Comparison of ENCODE assay signal across 1 cellular context in genomic region chr10:51269816-51270215, GRCh38.
TF ChIP-seq lines count a peak whose summit lies in the region.

No MANE protein-coding gene starts in this region.

TF ChIP-seq in GM23338, 12 proteins besides CTCF, POLR2A, EP300 and RAD21 (continued from another document):
- TF ChIP-seq REST (IDR thresholded peaks at IDR 0.05; ENCODE audit: unreplicated experiment) (no peak), EZH2 (IDR thresholded peaks at IDR 0.05; ENCODE audit: low read depth, unreplicated experiment) (no peak)
